Comparison of ENCODE assay signal across 15 cellular contexts in the genomic region with DNA sequence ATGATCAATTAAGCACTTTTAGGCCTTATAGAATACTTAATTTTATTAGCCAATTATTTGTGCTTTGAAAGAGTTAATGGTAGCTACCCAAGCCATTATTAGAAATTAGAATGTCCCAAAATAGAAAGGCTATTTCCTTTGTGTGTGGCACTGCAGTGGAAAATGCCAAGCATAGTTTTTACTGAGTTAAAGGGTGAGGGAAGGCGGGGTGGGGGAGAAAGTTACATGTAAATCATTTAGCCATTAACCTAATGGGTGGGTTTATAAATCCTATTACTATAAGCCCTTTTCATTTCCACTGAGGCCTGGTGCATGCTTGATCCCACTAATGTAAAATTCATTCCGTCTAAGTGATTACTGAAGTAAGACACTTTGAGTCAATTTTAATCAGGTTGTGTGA.
"Had no signal": no experiment of that assay in that cellular context is flagged by ENCODE, and none has a peak within 500 bp of the region (broad histone marks: within the 10 kb centered on the region; RNA-seq: fewer than 3 reads in every experiment).

No MANE protein-coding gene starts in this region.

- DNase-seq: activated CD4-positive, alpha-beta T cell treated with anti-CD3 and anti-CD28 coated beads for 36 hours; activated CD4-positive, alpha-beta T cell treated with anti-CD3 and anti-CD28 coated beads, Interleukin-2, amount 50 U/mL, for 48 hours; activated effector memory CD4-positive, alpha-beta T cell treated with Interleukin-2 at 50 U/mL for 16 hours; activated naive CD4-positive, alpha-beta T cell treated with anti-CD3 and anti-CD28 coated beads for 36 hours; activated naive CD8-positive, alpha-beta T cell treated with anti-CD3 and anti-CD28 coated beads, Interleukin-2, amount 10 ng/mL, durations not matched to agents 7 days and 5 days; activated T-cell treated with anti-CD3 and anti-CD28 coated beads, Interleukin-2, amount 50 U/mL, for 72 hours; amniotic stem cell; cortex of kidney; erythroblast; foreskin fibroblast; occipital lobe; stimulated activated CD4-positive, alpha-beta T cell treated with anti-CD3 and anti-CD28 coated beads, Interleukin-4, amount 100 ng/mL, for 4 hours; stimulated activated naive CD8-positive, alpha-beta T cell treated with anti-CD3 and anti-CD28 coated beads, Interleukin-15, Interleukin-2, amounts not matched to agents 100 U/mL and 50 U/mL, for 24 hours; T-helper 9 cell had no signal

- ATAC-seq: activated CD4-positive, alpha-beta T cell treated with anti-CD3 and anti-CD28 coated beads for 36 hours; activated T-cell treated with anti-CD3 and anti-CD28 coated beads, Interleukin-2, amount 50 U/mL, for 72 hours; stimulated activated naive CD8-positive, alpha-beta T cell treated with anti-CD3 and anti-CD28 coated beads, Interleukin-15, Interleukin-2, amounts not matched to agents 100 U/mL and 50 U/mL, for 24 hours; WTC11 had no signal
